ENCODE assay signal across 20 cellular contexts in the genomic region with DNA sequence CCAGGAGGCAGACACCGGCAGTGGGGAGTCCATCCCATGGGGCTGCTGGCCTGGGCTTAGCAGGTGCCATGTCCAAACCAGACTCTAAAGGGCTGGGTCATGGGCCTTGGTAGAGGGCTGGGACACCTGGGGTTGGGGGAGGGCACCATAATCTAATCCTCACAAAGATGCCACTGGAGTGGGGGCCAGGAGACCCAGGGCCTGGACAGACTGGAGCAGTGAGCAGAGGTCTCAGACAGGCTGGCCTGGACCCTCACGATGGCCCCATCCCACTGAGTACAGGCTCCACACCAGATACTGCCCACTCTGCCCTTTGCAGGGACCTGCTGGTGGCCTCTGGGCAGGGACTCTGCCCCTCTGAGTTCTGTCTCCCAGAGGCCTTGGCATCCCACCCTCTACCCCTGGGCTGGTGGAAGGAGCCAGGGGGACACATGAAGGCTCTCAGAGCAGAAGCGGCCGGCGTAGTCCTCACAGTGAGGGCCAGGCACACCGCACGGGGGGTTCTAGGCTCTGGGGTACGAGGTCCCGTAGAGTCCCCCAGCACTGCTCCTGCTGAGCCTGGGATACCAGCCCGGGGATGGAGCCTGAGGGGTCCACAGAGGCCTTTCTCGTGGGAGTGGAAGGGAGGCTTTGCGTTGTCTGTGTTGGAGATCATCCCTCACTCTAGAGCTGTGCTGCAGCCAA. TPM values are rescaled to one million over a fixed set of nuclear protein-coding genes. Genes with fewer than 3 reads are reported as not detected.
A peak's percentile ranks its signal among the peaks of the same experiment; 100 is the strongest.
DNase-seq lines count a peak whose midpoint lies in the region; ATAC-seq, FAIRE-seq and TF ChIP-seq lines count a peak whose summit lies in the region.
"Had no signal": no experiment of that assay in that cellular context is flagged by ENCODE, and none has a peak within 500 bp of the region (broad histone marks: within the 10 kb centered on the region; RNA-seq: fewer than 3 reads in every experiment).

No MANE protein-coding gene starts in this region.

- H3K36me3 ChIP-seq in HEK293 (ENCODE audit: control insufficient read depth in 2 of 2, insufficient read depth in 1 of 2, low read length in 2 of 2) (no peaks in the 10 kb centered on the region), kidney (ENCODE audit: control insufficient read depth in 1 of 2, insufficient read depth in 2 of 2, low read length in 2 of 2) (no peaks in the 10 kb centered on the region), neuronal stem cell (replicated peaks in 1 of 2; ENCODE audit: control insufficient read depth in 2 of 2, insufficient read depth in 2 of 2, low read length in 2 of 2) (no peaks in the 10 kb centered on the region), sigmoid colon (no peaks in the 10 kb centered on the region)
- H3K36me3 ChIP-seq: HAP-1 had no signal

- no peak for TF ChIP-seq POLR2A in sigmoid colon (IDR thresholded peaks at IDR 0.05)

- no peak overlapping the region for H2BK12ac ChIP-seq in neuronal stem cell (ENCODE audit: low read length)

- H3K9me3 ChIP-seq in HEK293 (ENCODE audit: control insufficient read depth, insufficient read depth, low read depth, low read length) (no peaks in the 10 kb centered on the region), kidney (ENCODE audit: control insufficient read depth in 1 of 2, low read length in 2 of 2) (no peaks in the 10 kb centered on the region), neuronal stem cell (replicated peaks in 1 of 2; ENCODE audit: control insufficient read depth in 2 of 2, insufficient read depth in 1 of 2, low read depth in 1 of 2, low read length in 2 of 2) (no peaks in the 10 kb centered on the region), sigmoid colon (no peaks in the 10 kb centered on the region)
- H3K9me3 ChIP-seq: HAP-1 had no signal

- TF ChIP-seq EP300 in sigmoid colon (IDR thresholded peaks at IDR 0.05) = no peak

- CTCF ChIA-PET in HEK293 (lab: Yijun Ruan, JAX) = no interaction called here

- H2BK5ac ChIP-seq in neuronal stem cell (ENCODE audit: low read length) = no peak overlapping the region

- peak overlapping the region; percentile 37 for H2AK5ac ChIP-seq in neuronal stem cell (ENCODE audit: low read depth, low read length)

- H4K91ac ChIP-seq in neuronal stem cell (ENCODE audit: low read depth, low read length, poor library complexity) = no peak overlapping the region

- no peak overlapping the region for H3K9ac ChIP-seq in kidney (ENCODE audit: low read length in 2 of 2)
- H3K9ac ChIP-seq in neuronal stem cell (ENCODE audit: low read depth, low read length, poor library complexity) = peak overlapping the region; percentile 72

- H3K23ac ChIP-seq in neuronal stem cell (ENCODE audit: low read depth, low read length, poor library complexity) = peak overlapping the region; percentile 55

- POLR2A ChIA-PET in HEK293 (lab: Yijun Ruan, JAX) = interaction anchor here (0.6 to 1.3 kb wide), 2 partner anchors 126 to 587 kb away, joined by 3 read pairs; partner anchors contain the start of gene TRAF7

- ATAC-seq in GM18511 (IDR thresholded peaks at IDR 0.05; ENCODE audit: unreplicated experiment) (no peak), GM21825 (IDR thresholded peaks at IDR 0.05; ENCODE audit: unreplicated experiment) (no peak)

- peak; percentile 59 for DNase-seq in kidney
- DNase-seq in neuronal stem cell (ENCODE audit: low spot score) = no peak
- DNase-seq in sigmoid colon = peak; percentile 53
- no peak for DNase-seq in activated CD8-positive, alpha-beta memory T cell treated with anti-CD3 and anti-CD28 coated beads, Interleukin-2, amount 50 U/mL, for 48 hours
- DNase-seq: C1 segment of cervical spinal cord; CD4-positive, alpha-beta memory T cell; COR-L47; DMS153; DND-41; GOT3 had no signal

- WGBS in neuronal stem cell (ENCODE audit: extremely low coverage in 2 of 2, insufficient read length in 2 of 2, insufficient replicate concordance in 1 of 2), 2 donors = no CpG with 5 or more reads among the region's 12 CpGs
- 95% methylated on average over 12 of the region's 12 CpGs for WGBS in sigmoid colon, 2 donors

- H3K4me3 ChIP-seq in HEK293 (ENCODE audit: low read depth, low read length) (no peak overlapping the region), kidney (ENCODE audit: low read length in 2 of 2) (no peak overlapping the region), neuronal stem cell (ENCODE audit: low read length in 2 of 2) (no peak overlapping the region), sigmoid colon (no peak overlapping the region)
- H3K4me3 ChIP-seq: HAP-1 had no signal

- no peak overlapping the region for H3K14ac ChIP-seq in neuronal stem cell (ENCODE audit: low read length)

- H3K18ac ChIP-seq in neuronal stem cell (ENCODE audit: low read length) = no peak overlapping the region

- H3K27ac ChIP-seq in HEK293 (ENCODE audit: extremely low read depth, low read depth, low read length) (no peak overlapping the region), kidney (ENCODE audit: low read depth in 2 of 2, low read length in 2 of 2) (no peak overlapping the region), neuronal stem cell (replicated peaks; ENCODE audit: low read length) (no peak overlapping the region), sigmoid colon (no peak overlapping the region)

- no peak for TF ChIP-seq CTCF in HEK293 (tag by site-specific recombination; IDR thresholded peaks at IDR 0.05)
- TF ChIP-seq CTCF in kidney (IDR thresholded peaks at IDR 0.05; ENCODE audit: borderline replicate concordance, extremely low read depth, insufficient read depth) = no peak
- TF ChIP-seq CTCF in sigmoid colon (IDR thresholded peaks at IDR 0.05) = no peak

- no peak overlapping the region for H2BK15ac ChIP-seq in neuronal stem cell (ENCODE audit: low read length)

- intact Hi-C loops in kidney (cut with DNase I) = no loop called here
- intact Hi-C loops in sigmoid colon (cut with DNase I) = no loop called here

- no peak overlapping the region for H3K4me2 ChIP-seq in neuronal stem cell (ENCODE audit: insufficient read depth, low read length, poor library complexity, severe bottlenecking)

- FAIRE-seq in kidney (lab: Jason Lieb, UNC) = no peak
- FAIRE-seq: G401.6, GM12892, H54 had no signal

- no peak overlapping the region for H2BK120ac ChIP-seq in neuronal stem cell (ENCODE audit: low read depth, low read length)

- H2AFZ ChIP-seq in neuronal stem cell (ENCODE audit: low read length) = no peak overlapping the region

- H3K4ac ChIP-seq in neuronal stem cell (ENCODE audit: low read length) = no peak overlapping the region

- H3K4me1 ChIP-seq in HEK293 (ENCODE audit: control insufficient read depth, insufficient read depth, low read length) = no peaks in the 10 kb centered on the region
- H3K4me1 ChIP-seq in kidney (ENCODE audit: control insufficient read depth in 1 of 2, insufficient read depth in 1 of 2, low read depth in 1 of 2, low read length in 2 of 2) = no peaks in the 10 kb centered on the region
- H3K4me1 ChIP-seq in neuronal stem cell (ENCODE audit: control insufficient read depth in 2 of 2, insufficient read depth in 1 of 2, low read depth in 1 of 2, low read length in 2 of 2) = peaks cover 3 to 18% of the 10 kb centered on the region in 2 donors
- H3K4me1 ChIP-seq in sigmoid colon = no peaks in the 10 kb centered on the region
- H3K4me1 ChIP-seq: HAP-1 had no signal

- H3K27me3 ChIP-seq in neuronal stem cell (ENCODE audit: control insufficient read depth in 3 of 3, insufficient read depth in 3 of 3, low read depth in 1 of 3, low read length in 3 of 3) = no peaks in the 10 kb centered on the region
- peaks cover 0 to 28% (median 16%) of the 10 kb centered on the region in 3 donors for H3K27me3 ChIP-seq in sigmoid colon

- no peak overlapping the region for H4K8ac ChIP-seq in neuronal stem cell (ENCODE audit: low read depth, low read length)

- H3K79me1 ChIP-seq in neuronal stem cell (ENCODE audit: low read depth, low read length) = no peaks in the 10 kb centered on the region

TF ChIP-seq in HEK293, 187 proteins besides CTCF, POLR2A, EP300 and RAD21 (continues in another document):
- TF ChIP-seq BCL11A (tag by site-specific recombination; IDR thresholded peaks at IDR 0.05; ENCODE audit: low read depth) (no peak), PRDM6 (tag by site-specific recombination; IDR thresholded peaks at IDR 0.05) (no peak)

RNA-seq across cellular contexts. Expression of gene SRRM2, which starts 10.0 kb away (rescaled TPM):
- total RNA-seq in kidney (621 TPM), sigmoid colon (100 to 1,000 TPM; 181 to 826 (median 219) TPM)
- polyA plus RNA-seq in kidney (ENCODE audit: insufficient read depth, low read depth, low replicate concordance) (386 TPM), sigmoid colon (100 to 1,000 TPM in 1 of 3 donors, 10 to 100 TPM in 2; 66.1 to 725 (median 73.8) TPM)
- 516 TPM for polyA plus RNA-seq in neuronal stem cell (2013, experiment 1 of 2)
- polyA plus RNA-seq in neuronal stem cell (2013, experiment 2 of 2) = 512 TPM

RNA-seq across cellular contexts. Expression of gene PRSS27, which starts 22.4 kb away (rescaled TPM):
- total RNA-seq in kidney (2.1 TPM), sigmoid colon (1 to 10 TPM; 1.2 to 5.0 (median 1.4) TPM)
- polyA plus RNA-seq in kidney (ENCODE audit: insufficient read depth, low read depth, low replicate concordance) (0.41 TPM), sigmoid colon (1 to 10 TPM in 1 of 3 donors, under 1 TPM in 1, not detected in 1; 0.60 to 2.1 TPM)
- 3.6 TPM for polyA plus RNA-seq in neuronal stem cell (2013, experiment 1 of 2)
- 3.8 TPM for polyA plus RNA-seq in neuronal stem cell (2013, experiment 2 of 2)
- polyA plus RNA-seq: CD4-positive, alpha-beta memory T cell had no signal

RNA-seq across cellular contexts. Expression of gene ELOB, which starts 34.6 kb away (rescaled TPM):
- total RNA-seq in kidney (226 TPM), sigmoid colon (1,000 to 10,000 TPM in 1 of 4 donors, 100 to 1,000 TPM in 3; 329 to 1,166 (median 508) TPM)
- polyA plus RNA-seq in kidney (ENCODE audit: insufficient read depth, low read depth, low replicate concordance) (836 TPM), sigmoid colon (100 to 1,000 TPM; 454 to 984 (median 463) TPM)
- polyA plus RNA-seq in neuronal stem cell (2013, experiment 1 of 2) = 177 TPM
- polyA plus RNA-seq in neuronal stem cell (2013, experiment 2 of 2) = 174 TPM

RNA-seq across cellular contexts. Expression of gene PRSS33, which starts 44.9 kb away (rescaled TPM):
- total RNA-seq in kidney (not detected), sigmoid colon (not detected)
- polyA plus RNA-seq in kidney (ENCODE audit: insufficient read depth, low read depth, low replicate concordance) (not detected), sigmoid colon (not detected)
- 2.3 TPM for polyA plus RNA-seq in neuronal stem cell (2013, experiment 1 of 2)
- polyA plus RNA-seq in neuronal stem cell (2013, experiment 2 of 2) = 2.2 TPM
- total RNA-seq: A673; CD4-positive, alpha-beta memory T cell had no signal
- polyA plus RNA-seq: BJ; CD4-positive, alpha-beta memory T cell had no signal

RNA-seq across cellular contexts. Expression of gene PRSS41, which starts 55.8 kb away (rescaled TPM):
- total RNA-seq in kidney (not detected), sigmoid colon (not detected)
- polyA plus RNA-seq in kidney (ENCODE audit: insufficient read depth, low read depth, low replicate concordance) (not detected), sigmoid colon (not detected)
- polyA plus RNA-seq in neuronal stem cell (2013, experiment 1 of 2) = not detected
- polyA plus RNA-seq in neuronal stem cell (2013, experiment 2 of 2) = not detected
- total RNA-seq: A172; A673; CD4-positive, alpha-beta memory T cell had no signal
- polyA plus RNA-seq: BJ; CD4-positive, alpha-beta memory T cell had no signal

Comparison
In these comparisons a context has a peak if more than half of its experiments do, and no peak if none do; other contexts are left out.
1. DNase-seq: peak in kidney (single experiment) and sigmoid colon (single experiment); none in neuronal stem cell (single experiment) and activated CD8-positive, alpha-beta memory T cell treated with anti-CD3 and anti-CD28 coated beads, Interleukin-2, amount 50 U/mL, for 48 hours (single experiment).